1 cellular context compared by ENCODE assay signal in the genomic region with DNA sequence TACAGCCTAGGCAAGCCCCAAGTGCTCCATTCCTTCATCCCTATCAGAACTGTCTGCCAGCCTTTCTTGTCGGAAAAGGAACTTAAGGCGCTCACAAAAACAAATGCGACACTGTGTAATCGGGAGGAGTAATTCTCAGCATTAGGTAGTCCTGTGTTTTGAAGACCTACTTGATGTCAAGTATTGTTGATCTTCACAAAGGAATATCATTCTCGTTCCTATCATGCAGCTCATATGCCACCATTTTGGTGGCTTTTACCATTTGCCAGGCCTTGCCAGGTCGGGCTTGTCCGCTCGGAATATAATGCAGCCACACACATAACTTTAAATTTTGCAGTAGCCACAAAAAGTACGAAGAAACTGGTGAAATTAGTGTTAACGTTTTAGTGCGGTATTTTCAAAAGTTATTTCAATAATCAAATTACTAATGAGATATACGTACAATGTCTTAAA.
TF ChIP-seq lines count a peak whose summit lies in the region.

No MANE protein-coding gene starts in this region.

TF ChIP-seq in K562, 482 proteins besides CTCF, POLR2A, EP300 and RAD21 (continued from another document):
- TF ChIP-seq, protein P1, sequence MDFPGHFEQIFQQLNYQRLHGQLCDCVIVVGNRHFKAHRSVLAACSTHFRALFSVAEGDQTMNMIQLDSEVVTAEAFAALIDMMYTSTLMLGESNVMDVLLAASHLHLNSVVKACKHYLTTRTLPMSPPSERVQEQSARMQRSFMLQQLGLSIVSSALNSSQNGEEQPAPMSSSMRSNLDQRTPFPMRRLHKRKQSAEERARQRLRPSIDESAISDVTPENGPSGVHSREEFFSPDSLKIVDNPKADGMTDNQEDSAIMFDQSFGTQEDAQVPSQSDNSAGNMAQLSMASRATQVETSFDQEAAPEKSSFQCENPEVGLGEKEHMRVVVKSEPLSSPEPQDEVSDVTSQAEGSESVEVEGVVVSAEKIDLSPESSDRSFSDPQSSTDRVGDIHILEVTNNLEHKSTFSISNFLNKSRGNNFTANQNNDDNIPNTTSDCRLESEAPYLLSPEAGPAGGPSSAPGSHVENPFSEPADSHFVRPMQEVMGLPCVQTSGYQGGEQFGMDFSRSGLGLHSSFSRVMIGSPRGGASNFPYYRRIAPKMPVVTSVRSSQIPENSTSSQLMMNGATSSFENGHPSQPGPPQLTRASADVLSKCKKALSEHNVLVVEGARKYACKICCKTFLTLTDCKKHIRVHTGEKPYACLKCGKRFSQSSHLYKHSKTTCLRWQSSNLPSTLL (IDR thresholded peaks at IDR 0.05) = no peak
- TF ChIP-seq, protein P2, sequence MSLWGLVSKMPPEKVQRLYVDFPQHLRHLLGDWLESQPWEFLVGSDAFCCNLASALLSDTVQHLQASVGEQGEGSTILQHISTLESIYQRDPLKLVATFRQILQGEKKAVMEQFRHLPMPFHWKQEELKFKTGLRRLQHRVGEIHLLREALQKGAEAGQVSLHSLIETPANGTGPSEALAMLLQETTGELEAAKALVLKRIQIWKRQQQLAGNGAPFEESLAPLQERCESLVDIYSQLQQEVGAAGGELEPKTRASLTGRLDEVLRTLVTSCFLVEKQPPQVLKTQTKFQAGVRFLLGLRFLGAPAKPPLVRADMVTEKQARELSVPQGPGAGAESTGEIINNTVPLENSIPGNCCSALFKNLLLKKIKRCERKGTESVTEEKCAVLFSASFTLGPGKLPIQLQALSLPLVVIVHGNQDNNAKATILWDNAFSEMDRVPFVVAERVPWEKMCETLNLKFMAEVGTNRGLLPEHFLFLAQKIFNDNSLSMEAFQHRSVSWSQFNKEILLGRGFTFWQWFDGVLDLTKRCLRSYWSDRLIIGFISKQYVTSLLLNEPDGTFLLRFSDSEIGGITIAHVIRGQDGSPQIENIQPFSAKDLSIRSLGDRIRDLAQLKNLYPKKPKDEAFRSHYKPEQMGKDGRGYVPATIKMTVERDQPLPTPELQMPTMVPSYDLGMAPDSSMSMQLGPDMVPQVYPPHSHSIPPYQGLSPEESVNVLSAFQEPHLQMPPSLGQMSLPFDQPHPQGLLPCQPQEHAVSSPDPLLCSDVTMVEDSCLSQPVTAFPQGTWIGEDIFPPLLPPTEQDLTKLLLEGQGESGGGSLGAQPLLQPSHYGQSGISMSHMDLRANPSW (CRISPR knock-in tag; IDR thresholded peaks at IDR 0.05) = no peak
- TF ChIP-seq, protein P3, sequence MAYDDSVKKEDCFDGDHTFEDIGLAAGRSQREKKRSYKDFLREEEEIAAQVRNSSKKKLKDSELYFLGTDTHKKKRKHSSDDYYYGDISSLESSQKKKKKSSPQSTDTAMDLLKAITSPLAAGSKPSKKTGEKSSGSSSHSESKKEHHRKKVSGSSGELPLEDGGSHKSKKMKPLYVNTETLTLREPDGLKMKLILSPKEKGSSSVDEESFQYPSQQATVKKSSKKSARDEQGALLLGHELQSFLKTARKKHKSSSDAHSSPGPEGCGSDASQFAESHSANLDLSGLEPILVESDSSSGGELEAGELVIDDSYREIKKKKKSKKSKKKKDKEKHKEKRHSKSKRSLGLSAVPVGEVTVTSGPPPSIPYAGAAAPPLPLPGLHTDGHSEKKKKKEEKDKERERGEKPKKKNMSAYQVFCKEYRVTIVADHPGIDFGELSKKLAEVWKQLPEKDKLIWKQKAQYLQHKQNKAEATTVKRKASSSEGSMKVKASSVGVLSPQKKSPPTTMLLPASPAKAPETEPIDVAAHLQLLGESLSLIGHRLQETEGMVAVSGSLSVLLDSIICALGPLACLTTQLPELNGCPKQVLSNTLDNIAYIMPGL (CRISPR knock-in tag; IDR thresholded peaks at IDR 0.05) = no peak
- TF ChIP-seq, protein P4, sequence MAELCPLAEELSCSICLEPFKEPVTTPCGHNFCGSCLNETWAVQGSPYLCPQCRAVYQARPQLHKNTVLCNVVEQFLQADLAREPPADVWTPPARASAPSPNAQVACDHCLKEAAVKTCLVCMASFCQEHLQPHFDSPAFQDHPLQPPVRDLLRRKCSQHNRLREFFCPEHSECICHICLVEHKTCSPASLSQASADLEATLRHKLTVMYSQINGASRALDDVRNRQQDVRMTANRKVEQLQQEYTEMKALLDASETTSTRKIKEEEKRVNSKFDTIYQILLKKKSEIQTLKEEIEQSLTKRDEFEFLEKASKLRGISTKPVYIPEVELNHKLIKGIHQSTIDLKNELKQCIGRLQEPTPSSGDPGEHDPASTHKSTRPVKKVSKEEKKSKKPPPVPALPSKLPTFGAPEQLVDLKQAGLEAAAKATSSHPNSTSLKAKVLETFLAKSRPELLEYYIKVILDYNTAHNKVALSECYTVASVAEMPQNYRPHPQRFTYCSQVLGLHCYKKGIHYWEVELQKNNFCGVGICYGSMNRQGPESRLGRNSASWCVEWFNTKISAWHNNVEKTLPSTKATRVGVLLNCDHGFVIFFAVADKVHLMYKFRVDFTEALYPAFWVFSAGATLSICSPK (IDR thresholded peaks at IDR 0.05; ENCODE audit: borderline replicate concordance) = no peak
- TF ChIP-seq ZNF79 (CRISPR knock-in tag; IDR thresholded peaks at IDR 0.05; ENCODE audit: low read depth) = no peak
- TF ChIP-seq ZNF175 (CRISPR knock-in tag; IDR thresholded peaks at IDR 0.05; ENCODE audit: low read depth) = peak; percentile 39; the same call in 1 of the 2 replicates
- TF ChIP-seq, protein P5, sequence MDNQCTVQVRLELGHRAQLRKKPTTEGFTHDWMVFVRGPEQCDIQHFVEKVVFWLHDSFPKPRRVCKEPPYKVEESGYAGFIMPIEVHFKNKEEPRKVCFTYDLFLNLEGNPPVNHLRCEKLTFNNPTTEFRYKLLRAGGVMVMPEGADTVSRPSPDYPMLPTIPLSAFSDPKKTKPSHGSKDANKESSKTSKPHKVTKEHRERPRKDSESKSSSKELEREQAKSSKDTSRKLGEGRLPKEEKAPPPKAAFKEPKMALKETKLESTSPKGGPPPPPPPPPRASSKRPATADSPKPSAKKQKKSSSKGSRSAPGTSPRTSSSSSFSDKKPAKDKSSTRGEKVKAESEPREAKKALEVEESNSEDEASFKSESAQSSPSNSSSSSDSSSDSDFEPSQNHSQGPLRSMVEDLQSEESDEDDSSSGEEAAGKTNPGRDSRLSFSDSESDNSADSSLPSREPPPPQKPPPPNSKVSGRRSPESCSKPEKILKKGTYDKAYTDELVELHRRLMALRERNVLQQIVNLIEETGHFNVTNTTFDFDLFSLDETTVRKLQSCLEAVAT (IDR thresholded peaks at IDR 0.05) = no peak
- TF ChIP-seq TAF1 (IDR thresholded peaks at IDR 0.05; ENCODE audit: control insufficient read depth, extremely low read depth, insufficient read depth, low read length, severe bottlenecking) = peak; percentile 4
- TF ChIP-seq, protein P6, sequence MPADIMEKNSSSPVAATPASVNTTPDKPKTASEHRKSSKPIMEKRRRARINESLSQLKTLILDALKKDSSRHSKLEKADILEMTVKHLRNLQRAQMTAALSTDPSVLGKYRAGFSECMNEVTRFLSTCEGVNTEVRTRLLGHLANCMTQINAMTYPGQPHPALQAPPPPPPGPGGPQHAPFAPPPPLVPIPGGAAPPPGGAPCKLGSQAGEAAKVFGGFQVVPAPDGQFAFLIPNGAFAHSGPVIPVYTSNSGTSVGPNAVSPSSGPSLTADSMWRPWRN (IDR thresholded peaks at IDR 0.05; ENCODE audit: low read depth) = no peak
- TF ChIP-seq ZNF197 (CRISPR knock-in tag; IDR thresholded peaks at IDR 0.05; ENCODE audit: low read depth) = no peak
- TF ChIP-seq ZNF766 (CRISPR knock-in tag; conservative IDR thresholded peaks at IDR 0.05) = peak; percentile 39; the same call in 1 of the 2 replicates
- TF ChIP-seq ESRRA (IDR thresholded peaks at IDR 0.05; ENCODE audit: borderline replicate concordance, low read depth) = no peak
- no peak for TF ChIP-seq RAD51 (IDR thresholded peaks at IDR 0.05; ENCODE audit: borderline replicate concordance, low read depth)
- TF ChIP-seq NCOA2 (IDR thresholded peaks at IDR 0.05; ENCODE audit: partially characterized antibody in 2 of 2) = no peak
- no peak for TF ChIP-seq KDM4B (IDR thresholded peaks at IDR 0.05; ENCODE audit: borderline replicate concordance in 2 of 2, low read depth in 1 of 2)
- TF ChIP-seq FOXK2 (conservative IDR thresholded peaks at IDR 0.05 in 1 of 2, IDR thresholded peaks at IDR 0.05 in 1 of 2; ENCODE audit: low read depth in 2 of 2) = no peak
- no peak for TF ChIP-seq TCF3 (CRISPR knock-in tag; IDR thresholded peaks at IDR 0.05)
- no peak; the same call in 1 of the 2 replicates for TF ChIP-seq NR2C1 (IDR thresholded peaks at IDR 0.05)
- TF ChIP-seq NR2C1 (tag; IDR thresholded peaks at IDR 0.05) = no peak
- no peak for TF ChIP-seq POLR3G (IDR thresholded peaks at IDR 0.05; ENCODE audit: extremely low read depth, insufficient read length, insufficient replicate concordance)
- TF ChIP-seq MCM5 (IDR thresholded peaks at IDR 0.05; ENCODE audit: low read depth) = no peak
- TF ChIP-seq, protein P7, sequence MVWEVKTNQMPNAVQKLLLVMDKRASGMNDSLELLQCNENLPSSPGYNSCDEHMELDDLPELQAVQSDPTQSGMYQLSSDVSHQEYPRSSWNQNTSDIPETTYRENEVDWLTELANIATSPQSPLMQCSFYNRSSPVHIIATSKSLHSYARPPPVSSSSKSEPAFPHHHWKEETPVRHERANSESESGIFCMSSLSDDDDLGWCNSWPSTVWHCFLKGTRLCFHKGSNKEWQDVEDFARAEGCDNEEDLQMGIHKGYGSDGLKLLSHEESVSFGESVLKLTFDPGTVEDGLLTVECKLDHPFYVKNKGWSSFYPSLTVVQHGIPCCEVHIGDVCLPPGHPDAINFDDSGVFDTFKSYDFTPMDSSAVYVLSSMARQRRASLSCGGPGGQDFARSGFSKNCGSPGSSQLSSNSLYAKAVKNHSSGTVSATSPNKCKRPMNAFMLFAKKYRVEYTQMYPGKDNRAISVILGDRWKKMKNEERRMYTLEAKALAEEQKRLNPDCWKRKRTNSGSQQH (CRISPR knock-in tag; IDR thresholded peaks at IDR 0.05) = no peak
- TF ChIP-seq, protein P8, sequence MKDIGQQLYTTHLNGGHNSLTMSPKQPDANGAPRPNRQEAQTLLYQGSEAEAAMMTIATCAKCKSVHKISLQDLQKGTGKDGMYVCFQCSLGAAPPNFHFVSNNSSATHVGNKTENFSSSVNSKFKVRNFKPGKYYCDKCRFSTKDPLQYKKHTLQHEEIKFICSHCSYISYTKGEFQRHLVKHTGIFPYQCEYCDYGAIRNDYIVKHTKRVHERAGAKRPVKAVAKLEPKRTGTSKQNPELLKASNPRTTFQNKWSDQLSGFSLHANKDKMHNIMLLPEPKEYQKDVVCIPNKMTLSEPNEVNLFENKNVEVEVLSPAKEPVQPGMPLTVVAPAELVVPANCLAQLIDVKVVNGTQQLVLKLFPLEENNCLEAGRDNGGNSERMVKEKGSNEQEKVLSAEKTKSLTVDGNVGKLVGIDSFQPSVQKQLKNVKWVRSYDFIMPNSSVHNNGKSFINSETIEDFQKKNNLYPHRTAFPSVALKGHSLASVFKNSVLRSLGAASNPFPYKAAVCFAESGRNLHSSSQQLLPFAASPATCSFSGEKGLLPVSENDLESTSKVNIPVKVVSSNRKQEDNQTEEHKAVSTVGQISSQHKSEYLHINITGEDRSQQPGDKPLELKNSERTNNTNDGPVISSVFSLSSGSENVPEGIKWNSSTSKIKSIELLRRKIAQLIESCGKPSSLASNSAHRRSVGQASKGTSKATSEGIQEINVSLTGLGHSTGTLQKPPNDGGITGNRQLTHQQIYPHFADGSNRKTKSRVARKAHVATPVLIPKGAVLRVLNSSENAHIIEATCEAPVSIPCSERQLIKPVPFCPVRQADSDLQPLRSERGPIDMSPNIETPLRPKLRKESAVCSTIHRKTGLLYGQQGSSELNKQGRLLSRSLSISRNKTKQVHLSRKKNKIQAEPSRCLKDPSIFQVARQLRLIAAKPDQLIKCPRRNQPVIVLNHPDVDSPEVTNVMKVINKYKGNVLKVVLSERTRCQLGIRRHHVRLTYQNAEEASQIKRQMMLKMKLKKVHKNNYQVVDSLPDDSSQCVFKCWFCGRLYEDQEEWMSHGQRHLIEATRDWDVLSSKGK (CRISPR knock-in tag; IDR thresholded peaks at IDR 0.05) = no peak
- TF ChIP-seq FOXP1 (CRISPR knock-in tag; IDR thresholded peaks at IDR 0.05) = no peak
- TF ChIP-seq, protein P9, sequence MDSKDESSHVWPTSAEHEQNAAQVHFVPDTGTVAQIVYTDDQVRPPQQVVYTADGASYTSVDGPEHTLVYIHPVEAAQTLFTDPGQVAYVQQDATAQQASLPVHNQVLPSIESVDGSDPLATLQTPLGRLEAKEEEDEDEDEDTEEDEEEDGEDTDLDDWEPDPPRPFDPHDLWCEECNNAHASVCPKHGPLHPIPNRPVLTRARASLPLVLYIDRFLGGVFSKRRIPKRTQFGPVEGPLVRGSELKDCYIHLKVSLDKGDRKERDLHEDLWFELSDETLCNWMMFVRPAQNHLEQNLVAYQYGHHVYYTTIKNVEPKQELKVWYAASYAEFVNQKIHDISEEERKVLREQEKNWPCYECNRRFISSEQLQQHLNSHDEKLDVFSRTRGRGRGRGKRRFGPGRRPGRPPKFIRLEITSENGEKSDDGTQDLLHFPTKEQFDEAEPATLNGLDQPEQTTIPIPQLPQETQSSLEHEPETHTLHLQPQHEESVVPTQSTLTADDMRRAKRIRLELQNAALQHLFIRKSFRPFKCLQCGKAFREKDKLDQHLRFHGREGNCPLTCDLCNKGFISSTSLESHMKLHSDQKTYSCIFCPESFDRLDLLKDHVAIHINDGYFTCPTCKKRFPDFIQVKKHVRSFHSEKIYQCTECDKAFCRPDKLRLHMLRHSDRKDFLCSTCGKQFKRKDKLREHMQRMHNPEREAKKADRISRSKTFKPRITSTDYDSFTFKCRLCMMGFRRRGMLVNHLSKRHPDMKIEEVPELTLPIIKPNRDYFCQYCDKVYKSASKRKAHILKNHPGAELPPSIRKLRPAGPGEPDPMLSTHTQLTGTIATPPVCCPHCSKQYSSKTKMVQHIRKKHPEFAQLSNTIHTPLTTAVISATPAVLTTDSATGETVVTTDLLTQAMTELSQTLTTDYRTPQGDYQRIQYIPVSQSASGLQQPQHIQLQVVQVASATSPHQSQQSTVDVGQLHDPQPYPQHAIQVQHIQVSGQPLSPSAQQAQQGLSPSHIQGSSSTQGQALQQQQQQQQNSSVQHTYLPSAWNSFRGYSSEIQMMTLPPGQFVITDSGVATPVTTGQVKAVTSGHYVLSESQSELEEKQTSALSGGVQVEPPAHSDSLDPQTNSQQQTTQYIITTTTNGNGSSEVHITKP (IDR thresholded peaks at IDR 0.05; ENCODE audit: partially characterized antibody) = no peak
- TF ChIP-seq YY1 (IDR thresholded peaks at IDR 0.05; ENCODE audit: borderline replicate concordance in 1 of 3, control insufficient read depth in 1 of 3, extremely low read depth in 1 of 3, insufficient read depth in 3 of 3, insufficient read length in 1 of 3, insufficient replicate concordance in 2 of 3, low read depth in 1 of 3, low read length in 2 of 3) = peak in 1 of 3 experiments; percentile 58
- TF ChIP-seq ZNF184 (CRISPR knock-in tag; IDR thresholded peaks at IDR 0.05) = no peak
